Comparison of ENCODE assay signal across 26 cellular contexts in the genomic region with DNA sequence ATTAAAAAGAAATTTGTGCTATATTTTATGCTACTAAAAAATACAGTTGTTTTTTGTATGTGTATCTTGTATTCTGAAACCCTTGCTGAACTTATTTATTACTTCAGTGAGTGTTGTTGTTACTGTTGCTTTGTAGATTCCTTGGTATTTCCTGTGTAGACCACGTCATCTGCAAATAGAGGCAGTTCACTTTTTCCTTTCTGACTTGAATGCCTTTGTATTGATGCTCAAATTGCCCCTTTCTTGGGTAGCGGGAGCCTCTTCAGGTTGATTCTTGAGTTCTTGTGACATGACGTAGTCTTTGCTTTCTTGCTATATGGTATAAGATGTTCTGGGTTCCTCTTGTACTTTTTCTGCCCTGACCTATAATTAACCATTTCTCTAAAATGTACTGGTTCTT.
DNase-seq lines count a peak whose midpoint lies in the region; ATAC-seq, FAIRE-seq and TF ChIP-seq lines count a peak whose summit lies in the region.
"Had no signal": no experiment of that assay in that cellular context is flagged by ENCODE, and none has a peak within 500 bp of the region (broad histone marks: within the 10 kb centered on the region; RNA-seq: fewer than 3 reads in every experiment).

No MANE protein-coding gene starts in this region.

- TF ChIP-seq CTCF in epithelial cell of esophagus (IDR thresholded peaks at IDR 0.05; ENCODE audit: insufficient read depth, low read depth, low read length, missing control alignments) (no peak), upper lobe of right lung (IDR thresholded peaks at IDR 0.05) (no peak), gastroesophageal sphincter (IDR thresholded peaks at IDR 0.05) (no peak)

- H3K27ac ChIP-seq in SK-N-MC (peak overlapping the region; percentile 27; the same call in 1 of the 2 replicates), upper lobe of right lung (no peak overlapping the region), gastroesophageal sphincter (no peak overlapping the region)
- H3K27ac ChIP-seq: adrenal gland, parathyroid adenoma, thyroid gland had no signal

- FAIRE-seq in H54 (lab: Jason Lieb, UNC): peak; percentile 80

- 76 to 85% methylated on average over 3 of the region's 3 CpGs for WGBS in gastroesophageal sphincter (ENCODE audit: low coverage in 1 of 2), 2 donors

- DNase-seq in H54 (ENCODE audit: insufficient read length, low spot score) (peak; percentile 33), SK-N-MC (ENCODE audit: low read depth, low spot score) (peak; percentile 20), epithelial cell of esophagus (ENCODE audit: low read depth) (peak; percentile 1), non-pigmented ciliary epithelial cell (ENCODE audit: low read depth) (peak; percentile 6), upper lobe of right lung (no peak), HuH-7 (ENCODE audit: low spot score) (no peak)
- DNase-seq: activated CD4-positive, alpha-beta T cell treated with anti-CD3 and anti-CD28 coated beads for 48 hours; activated CD8-positive, alpha-beta memory T cell treated with anti-CD3 and anti-CD28 coated beads, Interleukin-2, amount 50 U/mL, for 48 hours; activated effector memory CD4-positive, alpha-beta T cell treated with anti-CD3 and anti-CD28 coated beads, Interleukin-2, amount 50 U/mL, for 16 hours; adrenal gland; CD4-positive, alpha-beta T cell; cerebellar nuclear complex; DMS 273 treated with DMSO at 0.1 percent for 48 hours; effector CD4-positive, alpha-beta T cell; GF-D8; KG1; natural killer cell; NCI-H1048; NCI-H187 treated with DMSO at 0.1 percent for 48 hours; NCI-H748 treated with DMSO at 0.1 percent for 48 hours; stimulated activated CD4-positive, alpha-beta T cell treated with anti-CD3 and anti-CD28 coated beads, Interleukin-2, amount 100 ng/mL, for 24 hours; stimulated activated naive B cell treated with anti-CD40 and anti-IgM and Interleukin-4, amounts not matched to agents 10 μg/mL and 1 μg/mL and 100 μg/mL, for 72 hours; thyroid gland had no signal

- TF ChIP-seq EP300 in gastroesophageal sphincter (IDR thresholded peaks at IDR 0.05): no peak

- peaks cover 3% of the 10 kb centered on the region; the same call in 1 of the 2 replicates for H3K36me3 ChIP-seq in SK-N-MC (ENCODE audit: insufficient read depth, low read length)
- H3K36me3 ChIP-seq in upper lobe of right lung: no peaks in the 10 kb centered on the region
- H3K36me3 ChIP-seq in gastroesophageal sphincter: no peaks in the 10 kb centered on the region
- H3K36me3 ChIP-seq: adrenal gland, thyroid gland had no signal

- H3K9me3 ChIP-seq in SK-N-MC (ENCODE audit: low read depth, low read length): no peaks in the 10 kb centered on the region
- no peaks in the 10 kb centered on the region for H3K9me3 ChIP-seq in upper lobe of right lung
- H3K9me3 ChIP-seq in gastroesophageal sphincter: no peaks in the 10 kb centered on the region
- H3K9me3 ChIP-seq: adrenal gland, thyroid gland had no signal

- H3K4me1 ChIP-seq in upper lobe of right lung (no peaks in the 10 kb centered on the region), gastroesophageal sphincter (no peaks in the 10 kb centered on the region)
- H3K4me1 ChIP-seq: adrenal gland, parathyroid adenoma, thyroid gland had no signal

- H3K9ac ChIP-seq in SK-N-MC (ENCODE audit: insufficient read length): no peak overlapping the region
- H3K9ac ChIP-seq: parathyroid adenoma had no signal

- TF ChIP-seq POLR2A in H54 (IDR thresholded peaks at IDR 0.05; ENCODE audit: low read depth, low read length): no peak
- no peak for TF ChIP-seq POLR2A in gastroesophageal sphincter (IDR thresholded peaks at IDR 0.05)

- intact Hi-C loops in upper lobe of right lung (cut with DNase I): no loop called here

- H3K27me3 ChIP-seq in upper lobe of right lung (no peaks in the 10 kb centered on the region), gastroesophageal sphincter (no peaks in the 10 kb centered on the region)
- H3K27me3 ChIP-seq: adrenal gland, thyroid gland had no signal

- H3K4me3 ChIP-seq in SK-N-MC: no peak overlapping the region
- H3K4me3 ChIP-seq in epithelial cell of esophagus (ENCODE audit: low read length): no peak overlapping the region
- H3K4me3 ChIP-seq in upper lobe of right lung: no peak overlapping the region
- no peak overlapping the region for H3K4me3 ChIP-seq in gastroesophageal sphincter
- H3K4me3 ChIP-seq: adrenal gland, thyroid gland had no signal

- no peak for ATAC-seq in HG03571 (IDR thresholded peaks at IDR 0.05; ENCODE audit: unreplicated experiment)
- ATAC-seq in upper lobe of right lung: no peak
- no peak for ATAC-seq in gastroesophageal sphincter
- ATAC-seq: natural killer cell; stimulated activated naive B cell treated with anti-CD40 and anti-IgM and Interleukin-4, amounts not matched to agents 10 μg/mL and 1 μg/mL and 100 μg/mL, for 72 hours had no signal

Comparison
In these comparisons a context has a peak if more than half of its experiments do, and no peak if none do; other contexts are left out.
1. DNase-seq: peak in H54 (single experiment), SK-N-MC (single experiment), epithelial cell of esophagus (single experiment) and non-pigmented ciliary epithelial cell (single experiment); none in upper lobe of right lung (single experiment) and HuH-7 (single experiment).